8 cellular contexts compared by ENCODE assay signal in the genomic region with DNA sequence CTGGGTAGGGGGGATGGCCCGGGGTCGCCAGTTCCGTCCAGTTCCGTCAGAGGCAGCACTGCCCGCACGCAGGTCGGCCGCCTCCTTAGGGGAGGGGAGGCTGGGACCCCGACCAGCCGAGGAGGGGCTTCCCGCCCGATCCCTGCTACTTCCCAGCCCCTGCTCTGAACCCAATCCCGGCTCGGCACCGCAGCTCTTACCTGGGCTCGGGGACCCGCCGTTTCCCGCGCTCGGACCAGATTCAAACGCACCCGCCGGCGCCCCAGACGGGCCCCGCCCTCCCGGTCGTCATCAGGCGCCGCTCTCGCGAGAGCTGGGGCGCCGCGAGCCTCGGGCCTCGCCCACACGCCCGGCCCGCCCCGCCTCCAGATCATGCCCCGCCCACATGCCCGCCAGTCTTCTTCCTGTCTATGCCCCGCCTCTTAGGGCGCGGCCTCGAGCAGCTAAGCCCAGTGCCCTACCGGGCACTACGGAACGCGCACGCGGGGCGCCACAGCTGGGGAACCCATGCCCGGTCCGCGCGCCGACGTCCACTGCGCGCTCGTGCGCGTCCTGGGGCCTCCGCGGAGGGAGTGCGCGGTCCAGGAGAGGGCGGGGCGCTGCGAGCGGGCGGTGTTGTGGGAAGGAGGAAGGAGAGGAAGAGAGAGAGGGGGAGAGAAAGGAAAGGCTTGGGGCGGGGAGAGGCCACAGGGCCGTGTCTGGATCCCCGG. TPM values are rescaled to one million over a fixed set of nuclear protein-coding genes. Genes with fewer than 3 reads are reported as not detected.
DNase-seq lines count a peak whose midpoint lies in the region; ATAC-seq and TF ChIP-seq lines count a peak whose summit lies in the region.

A gene with protein sequence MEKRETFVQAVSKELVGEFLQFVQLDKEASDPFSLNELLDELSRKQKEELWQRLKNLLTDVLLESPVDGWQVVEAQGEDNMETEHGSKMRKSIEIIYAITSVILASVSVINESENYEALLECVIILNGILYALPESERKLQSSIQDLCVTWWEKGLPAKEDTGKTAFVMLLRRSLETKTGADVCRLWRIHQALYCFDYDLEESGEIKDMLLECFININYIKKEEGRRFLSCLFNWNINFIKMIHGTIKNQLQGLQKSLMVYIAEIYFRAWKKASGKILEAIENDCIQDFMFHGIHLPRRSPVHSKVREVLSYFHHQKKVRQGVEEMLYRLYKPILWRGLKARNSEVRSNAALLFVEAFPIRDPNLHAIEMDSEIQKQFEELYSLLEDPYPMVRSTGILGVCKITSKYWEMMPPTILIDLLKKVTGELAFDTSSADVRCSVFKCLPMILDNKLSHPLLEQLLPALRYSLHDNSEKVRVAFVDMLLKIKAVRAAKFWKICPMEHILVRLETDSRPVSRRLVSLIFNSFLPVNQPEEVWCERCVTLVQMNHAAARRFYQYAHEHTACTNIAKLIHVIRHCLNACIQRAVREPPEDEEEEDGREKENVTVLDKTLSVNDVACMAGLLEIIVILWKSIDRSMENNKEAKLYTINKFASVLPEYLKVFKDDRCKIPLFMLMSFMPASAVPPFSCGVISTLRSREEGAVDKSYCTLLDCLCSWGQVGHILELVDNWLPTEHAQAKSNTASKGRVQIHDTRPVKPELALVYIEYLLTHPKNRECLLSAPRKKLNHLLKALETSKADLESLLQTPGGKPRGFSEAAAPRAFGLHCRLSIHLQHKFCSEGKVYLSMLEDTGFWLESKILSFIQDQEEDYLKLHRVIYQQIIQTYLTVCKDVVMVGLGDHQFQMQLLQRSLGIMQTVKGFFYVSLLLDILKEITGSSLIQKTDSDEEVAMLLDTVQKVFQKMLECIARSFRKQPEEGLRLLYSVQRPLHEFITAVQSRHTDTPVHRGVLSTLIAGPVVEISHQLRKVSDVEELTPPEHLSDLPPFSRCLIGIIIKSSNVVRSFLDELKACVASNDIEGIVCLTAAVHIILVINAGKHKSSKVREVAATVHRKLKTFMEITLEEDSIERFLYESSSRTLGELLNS (minus strand): TSS at position 281 of the 710 bp plus-strand sequence. CDS start 2,905 bp downstream, outside the sequence.

- TF ChIP-seq CTCF in GM23338 (conservative IDR thresholded peaks at IDR 0.05; ENCODE audit: low read depth in 2 of 2) (no peak), fibroblast of mammary gland (conservative IDR thresholded peaks at IDR 0.05; ENCODE audit: control insufficient read depth, insufficient read depth, low read depth, low read length) (no peak), natural killer cell (IDR thresholded peaks at IDR 0.05) (no peak)

- H3K9me3 Mint-ChIP-seq in GM23338 (peaks cover 13% of the 10 kb centered on the region), natural killer cell (no peaks in the 10 kb centered on the region)
- H3K9me3 Mint-ChIP-seq in activated T-helper 17 cell treated with anti-CD3 and anti-CD28 coated beads, Interleukin-2, amount 50 U/mL, for 72 hours = no peaks in the 10 kb centered on the region

- peaks cover 4% of the 10 kb centered on the region for H3K27me3 Mint-ChIP-seq in GM23338 (ENCODE audit: insufficient read depth, low read depth, poor library complexity)
- no peaks in the 10 kb centered on the region for H3K27me3 Mint-ChIP-seq in activated T-helper 17 cell treated with anti-CD3 and anti-CD28 coated beads, Interleukin-2, amount 50 U/mL, for 72 hours
- H3K27me3 Mint-ChIP-seq in natural killer cell (ENCODE audit: low read depth in 2 of 2) = no peaks in the 10 kb centered on the region

- intact Hi-C loops in natural killer cell (cut with micrococcal nuclease) = loop anchor here (1.0 kb wide), 1 partner anchor 152 kb away; a partner anchor contains a TSS

- no peaks in the 10 kb centered on the region for H3K9me2 ChIP-seq in GM23338 (ENCODE audit: insufficient read depth)

- H3K4me1 Mint-ChIP-seq in GM23338 (peaks cover 39% of the 10 kb centered on the region), natural killer cell (peaks cover 17 to 38% of the 10 kb centered on the region in 2 donors)
- H3K4me1 Mint-ChIP-seq in activated T-helper 17 cell treated with anti-CD3 and anti-CD28 coated beads, Interleukin-2, amount 50 U/mL, for 72 hours = peaks cover 24% of the 10 kb centered on the region

- H3K27ac ChIP-seq in GM23338 (ENCODE audit: low read depth) = 0 out of 2 replicates have a peak within 1 kb of the TSS, but pooled peaks have one; percentile 18

- H3F3A ChIP-seq in GM23338 (replicated peaks; ENCODE audit: low read depth) = no peaks in the 10 kb centered on the region; the same call in 1 of the 2 replicates

- ATAC-seq in GM23338 (peak; percentile 91), natural killer cell (peak; percentile 98 to 100 (median 99))
- ATAC-seq in activated T-helper 17 cell treated with anti-CD3 and anti-CD28 coated beads, Interleukin-2, amount 50 U/mL, for 72 hours (replicated peaks) = peak; percentile 98

- H3K36me3 Mint-ChIP-seq in GM23338 (ENCODE audit: low read depth) (peaks cover 33% of the 10 kb centered on the region), natural killer cell (no peaks in the 10 kb centered on the region)
- peaks cover 37% of the 10 kb centered on the region for H3K36me3 Mint-ChIP-seq in activated T-helper 17 cell treated with anti-CD3 and anti-CD28 coated beads, Interleukin-2, amount 50 U/mL, for 72 hours (ENCODE audit: low read depth)

- peak; percentile 99 for DNase-seq in EH (ENCODE audit: low read depth)
- DNase-seq in GM23338 (ENCODE audit: low spot score) = peak; percentile 97
- peak; percentile 99 for DNase-seq in LHCN-M2 (ENCODE audit: low read depth)
- peak; percentile 100 for DNase-seq in RPMI8226
- DNase-seq in fibroblast of mammary gland (ENCODE audit: low read depth) = peak; percentile 96
- peak; percentile 98 for DNase-seq in natural killer cell
- DNase-seq in stimulated activated naive CD4-positive, alpha-beta T cell treated with Interleukin-2 at 50 U/mL for 16 hours (lab: John Stamatoyannopoulos, UW) = peak; percentile 97

- peak within 1 kb of the TSS; percentile 92 for H3K27ac Mint-ChIP-seq in GM23338
- peak within 1 kb of the TSS; percentile 25 for H3K27ac Mint-ChIP-seq in activated T-helper 17 cell treated with anti-CD3 and anti-CD28 coated beads, Interleukin-2, amount 50 U/mL, for 72 hours
- H3K27ac Mint-ChIP-seq in natural killer cell = peak within 1 kb of the TSS; percentile 53 to 95

- H3K27me3 ChIP-seq in GM23338 (ENCODE audit: insufficient read depth) = no peaks in the 10 kb centered on the region

- H4K20me1 ChIP-seq in GM23338 (replicated peaks; ENCODE audit: insufficient read depth) = peaks cover 12% of the 10 kb centered on the region

- H3K4me1 ChIP-seq in GM23338 (ENCODE audit: insufficient read depth) = peaks cover 33% of the 10 kb centered on the region

- peaks cover 39% of the 10 kb centered on the region for H3K79me2 ChIP-seq in GM23338 (replicated peaks; ENCODE audit: insufficient read depth)

- H2AFZ ChIP-seq in GM23338 = 0 out of 2 replicates have a peak within 1 kb of the TSS, but pooled peaks have one; percentile 38

- peaks cover 14% of the 10 kb centered on the region for H3K36me3 ChIP-seq in GM23338 (ENCODE audit: insufficient read depth)

- H3K4me3 Mint-ChIP-seq in GM23338 (peak within 1 kb of the TSS; percentile 84), natural killer cell (peak within 1 kb of the TSS; percentile 90)
- peak within 1 kb of the TSS; percentile 82 for H3K4me3 Mint-ChIP-seq in activated T-helper 17 cell treated with anti-CD3 and anti-CD28 coated beads, Interleukin-2, amount 50 U/mL, for 72 hours

- H3K4me3 ChIP-seq in GM23338 (peak within 1 kb of the TSS; percentile 91), fibroblast of mammary gland (ENCODE audit: control insufficient read depth, low read depth, low read length) (peak within 1 kb of the TSS; percentile 91)

- H3K4me2 ChIP-seq in GM23338 = peak within 1 kb of the TSS; percentile 95

TF ChIP-seq in GM23338, 12 proteins besides CTCF, POLR2A, EP300 and RAD21:
- TF ChIP-seq EZH2phosphoT487 (IDR thresholded peaks at IDR 0.05; ENCODE audit: unreplicated experiment) (no peak), POLR2AphosphoS5 (IDR thresholded peaks at IDR 0.05; ENCODE audit: low read depth) (peak; percentile 98), EZH2 (IDR thresholded peaks at IDR 0.05; ENCODE audit: low read depth, unreplicated experiment) (no peak), CREB1 (CRISPR knock-in tag; IDR thresholded peaks at IDR 0.05; ENCODE audit: low read depth) (peak; percentile 86)

RNA-seq across cellular contexts. Expression of the gene that starts here (rescaled TPM):
- total RNA-seq in GM23338 (2014; rRNA removed; shearing (Covaris generic)) = 76.5 and 91.2 TPM in 2 replicates
- 34.0 and 38.7 TPM in 2 replicates for polyA plus RNA-seq in GM23338 (2016; fragmentation: Nextera tagmentation; extraction: Ambion mirVana)
- total RNA-seq in LHCN-M2 (2014; rRNA removed) (73.7 and 83.5 TPM in 2 replicates), natural killer cell (10 to 100 TPM in 2 of 3 donors, 1 to 10 TPM in 1; 8.8 to 14.8 (median 14.1) TPM)
- 44.0 TPM for polyA plus RNA-seq in LHCN-M2 (2012)
- total RNA-seq in activated T-helper 17 cell treated with anti-CD3 and anti-CD28 coated beads, Interleukin-2, amount 50 U/mL, for 72 hours = 100 to 1,000 TPM; 129 to 141 TPM

Comparison
In these comparisons a context has a peak if more than half of its experiments do, and no peak if none do; other contexts are left out.
1. Peak in every context shown above with its lines: DNase-seq, ATAC-seq, H3K4me3 ChIP-seq and H3K27ac ChIP-seq.
2. H3K27ac Mint-ChIP-seq: peak in every context shown above with its lines; median percentile 92 in GM23338; 74 in natural killer cell; 25 in activated T-helper 17 cell treated with anti-CD3 and anti-CD28 coated beads, Interleukin-2, amount 50 U/mL, for 72 hours.